1 cellular context compared by ENCODE assay signal in genomic region chr13:45102136-45102802, GRCh38.
TF ChIP-seq lines count a peak whose summit lies in the region.

No MANE protein-coding gene starts in this region.

TF ChIP-seq in H1, 55 proteins besides CTCF, POLR2A, EP300 and RAD21:
- TF ChIP-seq KDM1A (IDR thresholded peaks at IDR 0.05; ENCODE audit: borderline replicate concordance, low read length) (no peak), JUN (IDR thresholded peaks at IDR 0.05; ENCODE audit: low read depth, low read length) (no peak)
